ENCODE assay signal across 18 cellular contexts in the genomic region with DNA sequence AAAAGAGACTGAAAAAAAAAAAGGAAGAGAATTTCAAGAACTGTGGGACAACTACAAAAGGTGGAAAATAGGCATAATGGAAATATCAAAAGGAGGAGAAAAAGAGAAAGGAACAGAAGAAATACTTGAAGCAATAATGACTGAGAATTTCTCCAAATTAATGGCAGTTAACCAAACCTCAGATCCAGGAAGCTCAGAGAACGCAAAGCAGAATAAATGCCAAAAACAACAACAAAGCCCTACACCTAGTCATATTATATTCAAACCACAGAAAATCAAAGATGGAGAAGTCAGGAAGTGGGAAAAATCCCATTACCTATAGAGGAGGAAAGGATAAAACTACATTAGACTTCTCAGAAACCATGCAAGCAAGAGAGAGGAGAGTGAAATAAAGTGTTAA. TPM values are rescaled to one million over a fixed set of nuclear protein-coding genes. Genes with fewer than 3 reads are reported as not detected.
DNase-seq lines count a peak whose midpoint lies in the region; ATAC-seq and TF ChIP-seq lines count a peak whose summit lies in the region.
"Had no signal": no experiment of that assay in that cellular context is flagged by ENCODE, and none has a peak within 500 bp of the region (broad histone marks: within the 10 kb centered on the region; RNA-seq: fewer than 3 reads in every experiment).

No MANE protein-coding gene starts in this region.

- H3K4ac ChIP-seq in trophoblast cell (ENCODE audit: low read depth, low read length) = no peak overlapping the region

- H3K79me2 ChIP-seq in mammary epithelial cell (ENCODE audit: insufficient read depth, low read length) = no peaks in the 10 kb centered on the region
- H3K79me2 ChIP-seq in trophoblast cell (ENCODE audit: control insufficient read depth, insufficient read depth, low read length, poor library complexity) = peaks cover 2% of the 10 kb centered on the region

- 10% methylated on average over 1 of the region's 1 CpG for WGBS in mammary epithelial cell (ENCODE audit: low coverage, missing lambda C conversion rate)
- no CpG with 5 or more reads among the region's 1 CpG for WGBS in trophoblast cell (ENCODE audit: extremely low coverage, insufficient coverage, insufficient read length)

- no peak for TF ChIP-seq CTCF in mammary epithelial cell (conservative IDR thresholded peaks at IDR 0.05 in 1 of 2, IDR thresholded peaks at IDR 0.05 in 1 of 2; ENCODE audit: extremely low read depth in 1 of 2, insufficient read depth in 1 of 2, low read depth in 1 of 2, low read length in 2 of 2)
- no peak for TF ChIP-seq CTCF in fibroblast of pulmonary artery (IDR thresholded peaks at IDR 0.05; ENCODE audit: low read length, missing control alignments)

- H4K20me1 ChIP-seq in mammary epithelial cell (ENCODE audit: insufficient read depth, low read length) = no peaks in the 10 kb centered on the region

- no peak overlapping the region for H3K14ac ChIP-seq in trophoblast cell (ENCODE audit: low read length)

- DNase-seq in Daoy (ENCODE audit: low read depth) = peak; percentile 46
- peak; percentile 58 for DNase-seq in M059J (ENCODE audit: low read depth)
- DNase-seq in mammary epithelial cell = peak; percentile 63
- peak; percentile 55 for DNase-seq in fibroblast of pulmonary artery (ENCODE audit: low read depth)
- DNase-seq in NCI-H69 (lab: John Stamatoyannopoulos, UW) = no peak
- no peak for DNase-seq in glomerular visceral epithelial cell (ENCODE audit: extremely low spot score)
- no peak for DNase-seq in trophoblast cell
- DNase-seq: C1 segment of cervical spinal cord; CD8-positive, alpha-beta memory T cell; H9; Kasumi-1; NCI-H1105; NCI-H2081; NCI-H2171 treated with DMSO at 0.1 percent for 48 hours; NCI-H446 treated with DMSO at 0.1 percent for 48 hours; OCI-M1 had no signal

- H3K9me3 ChIP-seq in mammary epithelial cell (replicated peaks; ENCODE audit: insufficient read depth, low read length) (no peaks in the 10 kb centered on the region), trophoblast cell (ENCODE audit: insufficient read depth, low read depth, low read length) (no peaks in the 10 kb centered on the region)

- H4K91ac ChIP-seq in trophoblast cell (ENCODE audit: low read depth, low read length) = no peak overlapping the region

- dilution Hi-C loops in mammary epithelial cell (cut with HindIII; ENCODE audit: low sequenced_read_pairs) = no loop called here

- no TSS peak for BruUV-seq in mammary epithelial cell (replicated peaks; lab: Mats Ljungman, UMichigan)

- no peak overlapping the region for H3K23ac ChIP-seq in trophoblast cell (ENCODE audit: low read length)

- no peak overlapping the region for H2AK5ac ChIP-seq in trophoblast cell (ENCODE audit: low read length)

- H3K36me3 ChIP-seq in mammary epithelial cell (ENCODE audit: insufficient read depth, low read length) = no peaks in the 10 kb centered on the region
- H3K36me3 ChIP-seq in trophoblast cell (ENCODE audit: control insufficient read depth in 1 of 2, insufficient read depth in 2 of 2, low read length in 2 of 2) = no peaks in the 10 kb centered on the region

- intact Hi-C loops in mammary epithelial cell (cut with micrococcal nuclease) = loop anchor here (5.0 kb wide), 1 partner anchor 37 kb away; no protein-coding TSS in a partner anchor

- H3K27me3 ChIP-seq in mammary epithelial cell (ENCODE audit: insufficient read depth, low read length) = no peaks in the 10 kb centered on the region
- H3K27me3 ChIP-seq in trophoblast cell (ENCODE audit: insufficient read depth, low read length) = no peaks in the 10 kb centered on the region

- H2BK120ac ChIP-seq in trophoblast cell (ENCODE audit: insufficient read depth, low read length, poor library complexity) = no peak overlapping the region

- H3K4me2 ChIP-seq in mammary epithelial cell (ENCODE audit: insufficient read depth, low read depth, low read length) = peak overlapping the region; percentile 67
- no peak overlapping the region for H3K4me2 ChIP-seq in trophoblast cell (ENCODE audit: low read length)

- H4K8ac ChIP-seq in trophoblast cell (ENCODE audit: low read depth, low read length) = no peak overlapping the region

- in situ Hi-C loops in mammary epithelial cell (cut with MboI; ENCODE audit: low sequenced_read_pairs in 2 of 2) = no loop called here

- H4K12ac ChIP-seq in trophoblast cell (ENCODE audit: low read depth, low read length) = no peak overlapping the region

- H2BK12ac ChIP-seq in trophoblast cell (ENCODE audit: low read length) = no peak overlapping the region

- no peak overlapping the region for H2BK5ac ChIP-seq in trophoblast cell (ENCODE audit: low read depth, low read length, poor library complexity)

- H3K4me3 ChIP-seq in mammary epithelial cell (replicated peaks in 1 of 3; ENCODE audit: insufficient read depth in 1 of 3, low read depth in 2 of 3, low read length in 3 of 3) = no peak overlapping the region
- H3K4me3 ChIP-seq in fibroblast of pulmonary artery (replicated peaks; ENCODE audit: low read depth, low read length) = no peak overlapping the region
- H3K4me3 ChIP-seq in trophoblast cell (ENCODE audit: low read depth, low read length) = no peak overlapping the region

- H2AFZ ChIP-seq in mammary epithelial cell (ENCODE audit: low read depth, low read length) (peak overlapping the region; percentile 80), trophoblast cell (ENCODE audit: insufficient read depth, low read length, poor library complexity) (no peak overlapping the region)

- H3K18ac ChIP-seq in trophoblast cell (ENCODE audit: low read length) = no peak overlapping the region

- H3K27ac ChIP-seq in mammary epithelial cell (ENCODE audit: insufficient read depth, low read depth, low read length) = peak overlapping the region; percentile 12
- no peak overlapping the region for H3K27ac ChIP-seq in trophoblast cell (ENCODE audit: low read depth, low read length)
- H3K27ac ChIP-seq: RWPE1 had no signal

- peaks cover 18% of the 10 kb centered on the region for H3K79me1 ChIP-seq in trophoblast cell (ENCODE audit: low read length)

- no peak for ATAC-seq in GM19351 (IDR thresholded peaks at IDR 0.05; ENCODE audit: unreplicated experiment)

- peaks cover 22% of the 10 kb centered on the region for H3K4me1 ChIP-seq in mammary epithelial cell (ENCODE audit: insufficient read depth, low read length)
- peaks cover 7 to 15% of the 10 kb centered on the region in 2 experiments for H3K4me1 ChIP-seq in trophoblast cell (ENCODE audit: control insufficient read depth in 1 of 2, insufficient read depth in 2 of 2, low read length in 2 of 2)

- H3K9ac ChIP-seq in mammary epithelial cell (ENCODE audit: insufficient read depth, low read length) = no peak overlapping the region
- no peak overlapping the region for H3K9ac ChIP-seq in trophoblast cell (ENCODE audit: low read length)

- CTCF ChIA-PET in mammary epithelial cell (lab: Charles Lee; ENCODE audit: low non-redundant PET) = no interaction called here

RNA-seq across cellular contexts. Expression of gene AHCYL1, which starts 20.7 kb away (rescaled TPM):
- total RNA-seq in Daoy (2014; rRNA removed; shearing (Covaris generic)) = 43.7 and 44.9 TPM in 2 replicates
- 40.6 and 64.3 TPM in 2 replicates for total RNA-seq in M059J (2014; rRNA removed; shearing (Covaris generic))
- 10 to 100 TPM; 71.2 to 72.2 TPM for total RNA-seq in mammary epithelial cell
- 64.7 TPM for polyA plus RNA-seq in mammary epithelial cell
- polyA minus RNA-seq in mammary epithelial cell = 84.7 TPM
- 84.4 and 84.7 TPM in 2 replicates for polyA plus RNA-seq in trophoblast cell (2013)

RNA-seq across cellular contexts. Expression of gene CSF1, which starts 53.2 kb away (rescaled TPM):
- total RNA-seq in Daoy (2014; rRNA removed; shearing (Covaris generic)) = 12.9 and 23.2 TPM in 2 replicates
- total RNA-seq in M059J (2014; rRNA removed; shearing (Covaris generic)) = 92.8 and 118 TPM in 2 replicates
- total RNA-seq in mammary epithelial cell = 10 to 100 TPM in 1 of 2 donors, 1 to 10 TPM in 1; 5.6 to 29.5 TPM
- polyA plus RNA-seq in mammary epithelial cell = 9.9 TPM
- 7.5 TPM for polyA minus RNA-seq in mammary epithelial cell
- 10.4 and 10.7 TPM in 2 replicates for polyA plus RNA-seq in trophoblast cell (2013)

Comparison
In these comparisons a context has a peak if more than half of its experiments do, and no peak if none do; other contexts are left out.
1. DNase-seq: peak in Daoy (single experiment), M059J (single experiment), mammary epithelial cell (single experiment) and fibroblast of pulmonary artery (single experiment); none in NCI-H69 (single experiment), glomerular visceral epithelial cell (single experiment) and trophoblast cell (0 of 2).